ENCODE assay signal across 13 cellular contexts in the genomic region with DNA sequence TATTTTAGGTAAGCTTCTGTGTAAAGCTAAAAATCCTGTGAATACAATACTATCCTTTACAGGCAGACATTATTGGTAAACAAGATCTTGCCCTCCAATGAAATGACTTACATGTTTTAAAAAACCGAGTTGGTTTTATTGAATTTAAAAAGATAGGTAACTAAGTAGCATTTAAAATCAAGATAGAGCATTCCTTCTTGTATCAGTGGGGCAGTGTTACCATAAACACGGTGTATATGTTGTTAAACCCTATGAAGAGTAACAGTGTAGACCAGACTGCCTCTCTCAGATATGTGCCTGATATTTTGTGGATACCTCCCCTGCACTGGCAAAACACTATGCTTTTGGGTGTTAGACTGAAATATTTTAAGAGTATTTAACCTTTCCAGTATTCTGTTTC.
DNase-seq lines count a peak whose midpoint lies in the region; ATAC-seq, FAIRE-seq and TF ChIP-seq lines count a peak whose summit lies in the region.
"Had no signal": no experiment of that assay in that cellular context is flagged by ENCODE, and none has a peak within 500 bp of the region (broad histone marks: within the 10 kb centered on the region; RNA-seq: fewer than 3 reads in every experiment).

No MANE protein-coding gene starts in this region.

- ATAC-seq in lower lobe of right lung (no peak), Right ventricle myocardium inferior (no peak)
- ATAC-seq: T-cell had no signal

- FAIRE-seq in GM19239 (lab: Jason Lieb, UNC): peak; percentile 68
- FAIRE-seq: GM12891 had no signal

- peak; percentile 60 for DNase-seq in G401 (ENCODE audit: low spot score)
- no peak for DNase-seq in GM19239 (ENCODE audit: insufficient read length, low spot score)
- peak; percentile 68 for DNase-seq in NCI-H748 treated with DMSO at 0.1 percent for 48 hours (lab: John Stamatoyannopoulos, UW)
- DNase-seq in lower lobe of right lung: no peak
- no peak for DNase-seq in Right ventricle myocardium inferior (ENCODE audit: missing footprints)
- DNase-seq in activated gamma-delta T cell treated with Interleukin-2 at 50 U/mL for 16 hours: no peak
- DNase-seq in CD1c-positive myeloid dendritic cell (ENCODE audit: extremely low spot score): no peak
- DNase-seq: H9, MM.1S, NCI-H446 treated with DMSO at 0.1 percent for 48 hours, T-cell had no signal

- H3K4me3 ChIP-seq in lower lobe of right lung: peak overlapping the region; percentile 4

- H3K27ac ChIP-seq in lower lobe of right lung: peak overlapping the region; percentile 65
- H3K27ac ChIP-seq: RWPE1 had no signal

- H3K4me1 ChIP-seq in lower lobe of right lung: peaks cover 23% of the 10 kb centered on the region

- no peak for TF ChIP-seq CTCF in lower lobe of right lung (IDR thresholded peaks at IDR 0.05)

- H3K36me3 ChIP-seq in lower lobe of right lung: no peaks in the 10 kb centered on the region

- no peaks in the 10 kb centered on the region for H3K9me3 ChIP-seq in lower lobe of right lung

- H3K27me3 ChIP-seq in lower lobe of right lung (ENCODE audit: low read depth): peaks cover 43% of the 10 kb centered on the region

- in situ Hi-C loops in G401 (cut with HindIII; ENCODE audit: low sequenced_read_pairs): no loop called here

- intact Hi-C loops in lower lobe of right lung (cut with DNase I) (loop anchor here (10.0 kb wide), 1 partner anchor 782 kb away; a partner anchor contains a TSS), Right ventricle myocardium inferior (cut with DNase I) (no loop called here)

Comparison
In these comparisons a context has a peak if more than half of its experiments do, and no peak if none do; other contexts are left out.
1. DNase-seq: peak in G401 (single experiment) and NCI-H748 treated with DMSO at 0.1 percent for 48 hours (single experiment); none in GM19239 (single experiment), lower lobe of right lung (single experiment), Right ventricle myocardium inferior (single experiment), activated gamma-delta T cell treated with Interleukin-2 at 50 U/mL for 16 hours (single experiment) and CD1c-positive myeloid dendritic cell (single experiment).